Comparison of ENCODE assay signal across 7 cellular contexts in the genomic region with DNA sequence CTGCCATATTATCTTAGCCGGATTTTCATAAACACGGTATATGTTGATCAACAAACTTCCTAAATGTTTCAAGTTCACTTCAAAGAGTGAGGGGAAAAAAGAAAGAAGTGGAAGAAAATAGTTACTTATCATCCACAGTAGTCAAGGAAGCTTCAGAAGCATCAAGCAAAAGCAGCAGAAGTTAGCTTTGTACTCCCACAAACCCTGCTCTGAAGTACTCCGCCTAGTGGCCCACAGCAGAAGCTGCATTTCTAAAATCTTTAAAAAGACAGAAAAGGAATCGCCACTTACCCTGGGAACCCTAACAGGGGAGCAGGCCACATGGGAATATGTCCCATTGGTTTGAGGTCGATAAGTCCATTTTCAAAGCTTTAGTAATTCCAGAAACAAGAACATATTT.
DNase-seq lines count a peak whose midpoint lies in the region; ATAC-seq and TF ChIP-seq lines count a peak whose summit lies in the region.
"Not testable (repeated sequence)": the region's sequence is repeated elsewhere in the genome, so short reads cannot be mapped to it uniquely, and the experiment has no call there.

No MANE protein-coding gene starts in this region.

- not testable (repeated sequence) for H3K27me3 Mint-ChIP-seq in activated CD8-positive, alpha-beta T cell treated with anti-CD3 and anti-CD28 coated beads for 36 hours; neural crest cell (ENCODE audit: low read depth)
- H3K27me3 Mint-ChIP-seq in endodermal cell (ENCODE audit: insufficient read depth), result peaks cover 52% of the 10 kb centered on the region

- TF ChIP-seq CTCF in C4-2B (conservative IDR thresholded peaks at IDR 0.05) (peak; percentile 69), HCT116 (IDR thresholded peaks at IDR 0.05 in 2 of 3, conservative IDR thresholded peaks at IDR 0.05 in 1 of 3; ENCODE audit: borderline replicate concordance in 1 of 3, insufficient read depth in 1 of 3, low read depth in 2 of 3, low read length in 2 of 3) (peak; percentile 3 to 46 (median 24); a peak in 3 of 6 replicates), OCI-LY7 (conservative IDR thresholded peaks at IDR 0.05; ENCODE audit: low read length) (peak; percentile 69), endodermal cell (conservative IDR thresholded peaks at IDR 0.05) (peak; percentile 66), heart right ventricle (IDR thresholded peaks at IDR 0.05) (peak in 7 of 9 donors; percentile 12 to 51 (median 28)), neural crest cell (conservative IDR thresholded peaks at IDR 0.05) (peak; percentile 54)
- peak; percentile 53 for TF ChIP-seq CTCF in activated CD8-positive, alpha-beta T cell treated with anti-CD3 and anti-CD28 coated beads for 36 hours (IDR thresholded peaks at IDR 0.05)

- not testable (repeated sequence) for H3K9me3 ChIP-seq in HCT116 (ENCODE audit: control insufficient read depth in 1 of 2, insufficient read depth in 1 of 2, low read depth in 1 of 2, low read length in 2 of 2); OCI-LY7 (ENCODE audit: low read length); endodermal cell (ENCODE audit: control insufficient read depth, low read length); heart right ventricle

- not testable (repeated sequence) for TF ChIP-seq POLR2A in HCT116 (IDR thresholded peaks at IDR 0.05; ENCODE audit: borderline replicate concordance, extremely low read depth, insufficient read depth, insufficient read length)

- not testable (repeated sequence) for H2AFZ ChIP-seq in HCT116 (ENCODE audit: low read depth, low read length, poor library complexity, severe bottlenecking); OCI-LY7 (ENCODE audit: low read length)

- H3K27ac ChIP-seq in C4-2B; HCT116 (ENCODE audit: low read depth, low read length); OCI-LY7 (ENCODE audit: low read depth, low read length, poor library complexity, severe bottlenecking); endodermal cell (ENCODE audit: low read depth, low read length); heart right ventricle: not testable (repeated sequence)

- not testable (repeated sequence) for H4K20me1 ChIP-seq in HCT116 (ENCODE audit: insufficient read depth); OCI-LY7 (ENCODE audit: insufficient read depth, low read length)

- not testable (repeated sequence) for H3K4me1 Mint-ChIP-seq in activated CD8-positive, alpha-beta T cell treated with anti-CD3 and anti-CD28 coated beads for 36 hours (ENCODE audit: low read depth); endodermal cell; neural crest cell

- WGBS in endodermal cell (ENCODE audit: insufficient coverage in 1 of 2, insufficient read length in 1 of 2), 2 experiments, result no CpG with 5 or more reads among the region's 5 CpGs
- WGBS in heart right ventricle, 2 donors, result 43 to 57% methylated on average over 4 of the region's 5 CpGs

- not testable (repeated sequence) for DNase-seq in HCT116 (ENCODE audit: low read depth, low spot score); OCI-LY7 (ENCODE audit: low spot score); activated CD8-positive, alpha-beta T cell treated with anti-CD3 and anti-CD28 coated beads for 36 hours; endodermal cell; heart right ventricle; neural crest cell (ENCODE audit: low read depth, low spot score)

- TF ChIP-seq RAD21 in HCT116 (IDR thresholded peaks at IDR 0.05; ENCODE audit: low read depth), result peak; percentile 7; the same call in 1 of the 2 replicates

- H3K9me2 ChIP-seq in HCT116 (ENCODE audit: insufficient read depth); OCI-LY7 (ENCODE audit: insufficient read depth, low read length): not testable (repeated sequence)

- not testable (repeated sequence) for H3K4me3 Mint-ChIP-seq in activated CD8-positive, alpha-beta T cell treated with anti-CD3 and anti-CD28 coated beads for 36 hours; endodermal cell; neural crest cell

- not testable (repeated sequence) for H3K36me3 ChIP-seq in HCT116 (ENCODE audit: control insufficient read depth in 1 of 2, insufficient read depth in 2 of 2, low read length in 2 of 2); OCI-LY7 (ENCODE audit: insufficient read depth, low read length); endodermal cell (ENCODE audit: control insufficient read depth, insufficient read depth, low read length); heart right ventricle

- not testable (repeated sequence) for BruUV-seq in HCT116 (replicated peaks; lab: Mats Ljungman, UMichigan); OCI-LY7 (replicated peaks; lab: Mats Ljungman, UMichigan)

- H3K27me3 ChIP-seq in HCT116 (ENCODE audit: insufficient read depth, low read length); endodermal cell (ENCODE audit: control insufficient read depth, insufficient read depth, low read length, poor library complexity, severe bottlenecking); heart right ventricle: not testable (repeated sequence)

- H3K4me3 ChIP-seq in HCT116 (replicated peaks in 1 of 2; ENCODE audit: low read depth in 1 of 2, low read length in 2 of 2); OCI-LY7 (ENCODE audit: low read depth, low read length, poor library complexity, severe bottlenecking); endodermal cell (ENCODE audit: low read length); heart right ventricle: not testable (repeated sequence)

- POLR2A ChIA-PET in HCT116 (lab: Charles Lee); OCI-LY7 (lab: Charles Lee); activated CD8-positive, alpha-beta T cell treated with anti-CD3 and anti-CD28 coated beads for 36 hours (lab: Charles Lee): not testable (repeated sequence)

- CTCF ChIA-PET in HCT116 (lab: Charles Lee); OCI-LY7 (lab: Charles Lee; ENCODE audit: unreplicated experiment); activated CD8-positive, alpha-beta T cell treated with anti-CD3 and anti-CD28 coated beads for 36 hours (lab: Charles Lee): not testable (repeated sequence)

- H3K9me3 Mint-ChIP-seq in activated CD8-positive, alpha-beta T cell treated with anti-CD3 and anti-CD28 coated beads for 36 hours; endodermal cell; neural crest cell: not testable (repeated sequence)

- H3K36me3 Mint-ChIP-seq in activated CD8-positive, alpha-beta T cell treated with anti-CD3 and anti-CD28 coated beads for 36 hours (ENCODE audit: low read depth); endodermal cell (ENCODE audit: low read depth); neural crest cell (ENCODE audit: low read depth): not testable (repeated sequence)

- H3K79me2 ChIP-seq in HCT116 (ENCODE audit: insufficient read depth, low read length); OCI-LY7 (ENCODE audit: insufficient read depth, low read depth, low read length): not testable (repeated sequence)

- not testable (repeated sequence) for H3K4me2 ChIP-seq in HCT116 (ENCODE audit: low read length); OCI-LY7 (ENCODE audit: low read length)

- intact Hi-C loops in HCT116 (cut with micrococcal nuclease); OCI-LY7 (cut with micrococcal nuclease; ENCODE audit: unreplicated experiment); activated CD8-positive, alpha-beta T cell treated with anti-CD3 and anti-CD28 coated beads for 36 hours (cut with micrococcal nuclease); heart right ventricle (cut with DNase I): not testable (repeated sequence)

- H3K4me1 ChIP-seq in HCT116 (ENCODE audit: control insufficient read depth in 1 of 2, insufficient read depth in 2 of 2, low read length in 2 of 2); OCI-LY7 (ENCODE audit: insufficient read depth, low read length, poor library complexity, severe bottlenecking); endodermal cell (ENCODE audit: control insufficient read depth, insufficient read depth, low read length); heart right ventricle: not testable (repeated sequence)

- not testable (repeated sequence) for H3K27ac Mint-ChIP-seq in activated CD8-positive, alpha-beta T cell treated with anti-CD3 and anti-CD28 coated beads for 36 hours; endodermal cell; neural crest cell (ENCODE audit: unreplicated experiment)

- H3K9ac ChIP-seq in HCT116 (ENCODE audit: low read length); endodermal cell (ENCODE audit: extremely low read depth, low read length, poor library complexity, severe bottlenecking): not testable (repeated sequence)

- RAD21 ChIA-PET in HCT116 (lab: Charles Lee; ENCODE audit: low non-redundant PET in 1 of 2, low total read pairs in 2 of 2, uncharacterized antibody in 2 of 2, unreplicated experiment in 2 of 2), result not testable (repeated sequence)

- not testable (repeated sequence) for ATAC-seq in HCT116; activated CD8-positive, alpha-beta T cell treated with anti-CD3 and anti-CD28 coated beads for 36 hours; heart right ventricle
